8 cellular contexts compared by ENCODE assay signal in genomic region chr4:153466637-153467153, GRCh38. TPM values are rescaled to one million over a fixed set of nuclear protein-coding genes. Genes with fewer than 3 reads are reported as not detected.
A peak's percentile ranks its signal among the peaks of the same experiment; 100 is the strongest.
DNase-seq lines count a peak whose midpoint lies in the region; ATAC-seq, FAIRE-seq and TF ChIP-seq lines count a peak whose summit lies in the region.

No MANE protein-coding gene starts in this region.

- H3K79me2 ChIP-seq in astrocyte (ENCODE audit: insufficient read depth, low read length) = peaks cover 44% of the 10 kb centered on the region

- TF ChIP-seq POLR2A in suprapubic skin (IDR thresholded peaks at IDR 0.05) = no peak

- H3K27ac Mint-ChIP-seq in CD4-positive, CD25-positive, alpha-beta regulatory T cell = peak overlapping the region; percentile 95 to 98 (median 97)
- no peak overlapping the region for H3K27ac Mint-ChIP-seq in astrocyte (ENCODE audit: unreplicated experiment)

- no peaks in the 10 kb centered on the region for H3K36me3 ChIP-seq in CD4-positive, CD25-positive, alpha-beta regulatory T cell (ENCODE audit: control insufficient read depth, insufficient read depth, low read length)
- H3K36me3 ChIP-seq in KOPT-K1 (ENCODE audit: insufficient read depth, low read length) = peaks cover 26% of the 10 kb centered on the region
- no peaks in the 10 kb centered on the region for H3K36me3 ChIP-seq in astrocyte (ENCODE audit: insufficient read depth, low read length)
- no peaks in the 10 kb centered on the region for H3K36me3 ChIP-seq in kidney (ENCODE audit: control insufficient read depth in 1 of 2, insufficient read depth in 2 of 2, low read length in 2 of 2)
- H3K36me3 ChIP-seq in suprapubic skin = no peaks in the 10 kb centered on the region

- H3K27ac ChIP-seq in CD4-positive, CD25-positive, alpha-beta regulatory T cell (ENCODE audit: insufficient read depth, low read length, poor library complexity, severe bottlenecking) = peak overlapping the region; percentile 94
- H3K27ac ChIP-seq in KOPT-K1 (ENCODE audit: low read depth, low read length, poor library complexity, severe bottlenecking) = peak overlapping the region; percentile 93
- peak overlapping the region; percentile 40 for H3K27ac ChIP-seq in astrocyte (ENCODE audit: low read depth, low read length)
- H3K27ac ChIP-seq in kidney (ENCODE audit: low read depth in 2 of 2, low read length in 2 of 2) = peak overlapping the region; percentile 45 to 67
- H3K27ac ChIP-seq in suprapubic skin = peak overlapping the region; percentile 81

- DNase-seq in CD4-positive, CD25-positive, alpha-beta regulatory T cell = no peak
- DNase-seq in astrocyte (ENCODE audit: low read depth) = no peak
- peak; percentile 80 for DNase-seq in kidney
- DNase-seq in suprapubic skin (ENCODE audit: low spot score in 2 of 2) = no peak
- DNase-seq in foreskin melanocyte = no peak

- H3K27me3 Mint-ChIP-seq in CD4-positive, CD25-positive, alpha-beta regulatory T cell = peaks cover 4% of the 10 kb centered on the region
- H3K27me3 Mint-ChIP-seq in astrocyte (ENCODE audit: low read depth, unreplicated experiment) = no peaks in the 10 kb centered on the region

- H3K27me3 ChIP-seq in CD4-positive, CD25-positive, alpha-beta regulatory T cell (ENCODE audit: control insufficient read depth, insufficient read depth, low read length) = no peaks in the 10 kb centered on the region
- H3K27me3 ChIP-seq in astrocyte (ENCODE audit: insufficient read depth, low read length) (no peaks in the 10 kb centered on the region), suprapubic skin (no peaks in the 10 kb centered on the region)

- peaks cover 0 to 2% (median 0%) of the 10 kb centered on the region in 7 donors for H3K9me3 Mint-ChIP-seq in CD4-positive, CD25-positive, alpha-beta regulatory T cell
- H3K9me3 Mint-ChIP-seq in astrocyte (ENCODE audit: unreplicated experiment) = no peaks in the 10 kb centered on the region

- no peak for TF ChIP-seq EP300 in suprapubic skin (IDR thresholded peaks at IDR 0.05)

- peak overlapping the region; percentile 96 for H3K4me2 ChIP-seq in astrocyte (ENCODE audit: low read length)

- peak; percentile 3 for ATAC-seq in CD4-positive, CD25-positive, alpha-beta regulatory T cell (ENCODE audit: low read depth in 2 of 2)
- peak; percentile 3 for ATAC-seq in GM21381 (IDR thresholded peaks at IDR 0.05; ENCODE audit: unreplicated experiment)
- ATAC-seq in HG02870 (IDR thresholded peaks at IDR 0.05; ENCODE audit: unreplicated experiment) = no peak

- H3K9ac ChIP-seq in astrocyte (ENCODE audit: low read length) = peak overlapping the region; percentile 85
- H3K9ac ChIP-seq in kidney (ENCODE audit: low read length in 2 of 2) = peak overlapping the region; percentile 56 to 60

- H3K4me1 Mint-ChIP-seq in CD4-positive, CD25-positive, alpha-beta regulatory T cell = peaks cover 17 to 53% (median 43%) of the 10 kb centered on the region in 4 donors
- peaks cover 13% of the 10 kb centered on the region for H3K4me1 Mint-ChIP-seq in astrocyte (ENCODE audit: low read depth, unreplicated experiment)

- peaks cover 22% of the 10 kb centered on the region for H4K20me1 ChIP-seq in astrocyte (ENCODE audit: insufficient read depth, low read length)

- H3K4me1 ChIP-seq in CD4-positive, CD25-positive, alpha-beta regulatory T cell (ENCODE audit: control insufficient read depth, insufficient read depth, low read length, poor library complexity, severe bottlenecking) = peaks cover 52% of the 10 kb centered on the region
- peaks cover 4% of the 10 kb centered on the region for H3K4me1 ChIP-seq in astrocyte (ENCODE audit: insufficient read depth, low read length)
- H3K4me1 ChIP-seq in kidney (ENCODE audit: control insufficient read depth in 1 of 2, insufficient read depth in 1 of 2, low read depth in 1 of 2, low read length in 2 of 2) = peaks cover 0 to 8% of the 10 kb centered on the region in 2 donors
- H3K4me1 ChIP-seq in suprapubic skin = peaks cover 43% of the 10 kb centered on the region

- no peaks in the 10 kb centered on the region for H3K9me3 ChIP-seq in CD4-positive, CD25-positive, alpha-beta regulatory T cell (ENCODE audit: control insufficient read depth in 2 of 2, low read length in 2 of 2)
- no peaks in the 10 kb centered on the region for H3K9me3 ChIP-seq in KOPT-K1 (ENCODE audit: insufficient read depth, low read length, poor library complexity, severe bottlenecking)
- H3K9me3 ChIP-seq in astrocyte (ENCODE audit: insufficient read depth, low read depth, low read length) = no peaks in the 10 kb centered on the region
- no peaks in the 10 kb centered on the region for H3K9me3 ChIP-seq in kidney (ENCODE audit: control insufficient read depth in 1 of 2, low read length in 2 of 2)
- no peaks in the 10 kb centered on the region for H3K9me3 ChIP-seq in suprapubic skin

- FAIRE-seq in astrocyte (lab: Jason Lieb, UNC) (no peak), kidney (lab: Jason Lieb, UNC) (no peak)

- intact Hi-C loops in kidney (cut with DNase I) = loop anchor here (10.0 kb wide), 1 partner anchor 108 kb away; no protein-coding TSS in a partner anchor

- H3K4me3 Mint-ChIP-seq in CD4-positive, CD25-positive, alpha-beta regulatory T cell = peak overlapping the region; percentile 96 to 98 (median 97)
- peak overlapping the region; percentile 89 for H3K4me3 Mint-ChIP-seq in astrocyte (ENCODE audit: unreplicated experiment)

- WGBS in suprapubic skin = under 1% methylated on average over 38 of the region's 48 CpGs

- H2AFZ ChIP-seq in astrocyte (ENCODE audit: low read depth, low read length) = peak overlapping the region; percentile 92

- H3K36me3 Mint-ChIP-seq in CD4-positive, CD25-positive, alpha-beta regulatory T cell = peaks cover 10% of the 10 kb centered on the region
- no peaks in the 10 kb centered on the region for H3K36me3 Mint-ChIP-seq in astrocyte (ENCODE audit: low read depth, unreplicated experiment)

- peak overlapping the region; percentile 99 for H3K4me3 ChIP-seq in CD4-positive, CD25-positive, alpha-beta regulatory T cell (ENCODE audit: low read depth, low read length)
- H3K4me3 ChIP-seq in astrocyte (ENCODE audit: insufficient read depth, low read depth, low read length) = peak overlapping the region; percentile 77
- H3K4me3 ChIP-seq in kidney (ENCODE audit: low read length in 2 of 2) = peak overlapping the region; percentile 76 to 83
- peak overlapping the region; percentile 95 for H3K4me3 ChIP-seq in suprapubic skin

- TF ChIP-seq CTCF in astrocyte (IDR thresholded peaks at IDR 0.05; ENCODE audit: insufficient read depth, low read depth, low read length) (no peak), kidney (IDR thresholded peaks at IDR 0.05; ENCODE audit: borderline replicate concordance, extremely low read depth, insufficient read depth) (no peak), suprapubic skin (IDR thresholded peaks at IDR 0.05) (no peak)

RNA-seq across cellular contexts. Expression of gene TMEM131L, which starts 0.5 kb away (rescaled TPM):
- 86.4 TPM for total RNA-seq in CD4-positive, CD25-positive, alpha-beta regulatory T cell
- polyA plus RNA-seq in CD4-positive, CD25-positive, alpha-beta regulatory T cell = 10 to 100 TPM; 35.5 to 48.4 (median 40.1) TPM
- total RNA-seq in astrocyte (18.3 and 18.6 TPM in 2 replicates), kidney (17.0 TPM), suprapubic skin (10 to 100 TPM; 13.5 to 25.0 (median 17.2) TPM)
- 3.0 TPM for polyA plus RNA-seq in kidney (ENCODE audit: insufficient read depth, low read depth, low replicate concordance)

Comparison
In these comparisons a context has a peak if more than half of its experiments do, and no peak if none do; other contexts are left out.
1. H3K27ac ChIP-seq: peak in every context shown above with its lines; median percentile 94 in CD4-positive, CD25-positive, alpha-beta regulatory T cell; 93 in KOPT-K1; 81 in suprapubic skin; 56 in kidney; 40 in astrocyte.